ENCODE assay signal across 9 cellular contexts in genomic region chr3:184636774-184637316, GRCh38.
DNase-seq lines count a peak whose midpoint lies in the region; ATAC-seq and TF ChIP-seq lines count a peak whose summit lies in the region.
"Had no signal": no experiment of that assay in that cellular context is flagged by ENCODE, and none has a peak within 500 bp of the region (broad histone marks: within the 10 kb centered on the region; RNA-seq: fewer than 3 reads in every experiment).

No MANE protein-coding gene starts in this region.

- DNase-seq in NCI-H2107 treated with DMSO at 0.1 percent for 48 hours (lab: John Stamatoyannopoulos, UW; ENCODE audit: unreplicated experiment) (peak; percentile 18), NCI-H2107 (lab: John Stamatoyannopoulos, UW) (no peak), fibroblast of mammary gland (ENCODE audit: low read depth) (peak; percentile 44), right lobe of liver (no peak), left ventricle myocardium inferior (no peak)
- peak; percentile 79 for DNase-seq in activated CD4-positive, alpha-beta T cell treated with anti-CD3 and anti-CD28 coated beads, Interleukin-2, amount 10 ng/mL, durations not matched to agents 24 days and 14 days
- DNase-seq in stimulated activated CD8-positive, alpha-beta memory T cell treated with anti-CD3 and anti-CD28 coated beads, Interleukin-4, amount 100 ng/mL, for 48 hours: peak; percentile 53
- DNase-seq: naive B cell had no signal

- no peaks in the 10 kb centered on the region for H3K36me3 Mint-ChIP-seq in activated CD4-positive, alpha-beta T cell treated with anti-CD3 and anti-CD28 coated beads, Interleukin-2, amount 10 ng/mL, durations not matched to agents 24 days and 14 days (ENCODE audit: low read depth)

- H3K36me3 ChIP-seq in right lobe of liver (no peaks in the 10 kb centered on the region), left ventricle myocardium inferior (no peaks in the 10 kb centered on the region)

- H3K27ac Mint-ChIP-seq in activated CD4-positive, alpha-beta T cell treated with anti-CD3 and anti-CD28 coated beads, Interleukin-2, amount 10 ng/mL, durations not matched to agents 24 days and 14 days: no peak overlapping the region

- peaks cover 5% of the 10 kb centered on the region for H3K4me1 Mint-ChIP-seq in activated CD4-positive, alpha-beta T cell treated with anti-CD3 and anti-CD28 coated beads, Interleukin-2, amount 10 ng/mL, durations not matched to agents 24 days and 14 days

- TF ChIP-seq CTCF in fibroblast of mammary gland (conservative IDR thresholded peaks at IDR 0.05; ENCODE audit: control insufficient read depth, insufficient read depth, low read depth, low read length): no peak
- no peak for TF ChIP-seq CTCF in right lobe of liver (IDR thresholded peaks at IDR 0.05)
- TF ChIP-seq CTCF in left ventricle myocardium inferior (IDR thresholded peaks at IDR 0.05; ENCODE audit: borderline replicate concordance): no peak

- H3K27me3 ChIP-seq in right lobe of liver: no peaks in the 10 kb centered on the region
- no peaks in the 10 kb centered on the region for H3K27me3 ChIP-seq in left ventricle myocardium inferior (ENCODE audit: low read depth)

- H3K4me3 ChIP-seq in fibroblast of mammary gland (ENCODE audit: control insufficient read depth, low read depth, low read length) (no peak overlapping the region), right lobe of liver (no peak overlapping the region), left ventricle myocardium inferior (no peak overlapping the region)

- ATAC-seq in HG02885 (IDR thresholded peaks at IDR 0.05; ENCODE audit: poor library complexity, unreplicated experiment) (no peak), right lobe of liver (no peak)

- intact Hi-C loops in activated CD4-positive, alpha-beta T cell treated with anti-CD3 and anti-CD28 coated beads, Interleukin-2, amount 10 ng/mL, durations not matched to agents 24 days and 14 days (cut with micrococcal nuclease): loop anchor here (1.0 kb wide), 4 partner anchors 20 to 175 kb away; partner anchors contain the start of genes EPHB3 and VPS8
- intact Hi-C loops in right lobe of liver (cut with DNase I): no loop called here
- intact Hi-C loops in left ventricle myocardium inferior (cut with micrococcal nuclease): no loop called here

- TF ChIP-seq POLR2A in right lobe of liver (IDR thresholded peaks at IDR 0.05): no peak

- no peaks in the 10 kb centered on the region for H3K9me3 Mint-ChIP-seq in activated CD4-positive, alpha-beta T cell treated with anti-CD3 and anti-CD28 coated beads, Interleukin-2, amount 10 ng/mL, durations not matched to agents 24 days and 14 days
- H3K9me3 Mint-ChIP-seq: naive B cell had no signal

- no peak overlapping the region for H3K4me3 Mint-ChIP-seq in activated CD4-positive, alpha-beta T cell treated with anti-CD3 and anti-CD28 coated beads, Interleukin-2, amount 10 ng/mL, durations not matched to agents 24 days and 14 days
- H3K4me3 Mint-ChIP-seq: naive B cell had no signal

- WGBS in right lobe of liver (ENCODE audit: insufficient coverage, low coverage, low lambda C conversion rate, missing lambda C conversion rate): 90% methylated on average over 2 of the region's 2 CpGs

- H3K4me1 ChIP-seq in right lobe of liver: no peaks in the 10 kb centered on the region
- H3K4me1 ChIP-seq in left ventricle myocardium inferior: peaks cover 28% of the 10 kb centered on the region

- H3K27ac ChIP-seq in right lobe of liver: no peak overlapping the region
- no peak overlapping the region for H3K27ac ChIP-seq in left ventricle myocardium inferior (replicated peaks)

- H3K27me3 Mint-ChIP-seq in activated CD4-positive, alpha-beta T cell treated with anti-CD3 and anti-CD28 coated beads, Interleukin-2, amount 10 ng/mL, durations not matched to agents 24 days and 14 days: peaks cover 2% of the 10 kb centered on the region

- no peaks in the 10 kb centered on the region for H3K9me3 ChIP-seq in right lobe of liver
- H3K9me3 ChIP-seq in left ventricle myocardium inferior (replicated peaks): no peaks in the 10 kb centered on the region

Comparison
In these comparisons a context has a peak if more than half of its experiments do, and no peak if none do; other contexts are left out.
1. DNase-seq: peak in NCI-H2107 treated with DMSO at 0.1 percent for 48 hours (single experiment), activated CD4-positive, alpha-beta T cell treated with anti-CD3 and anti-CD28 coated beads, Interleukin-2, amount 10 ng/mL, durations not matched to agents 24 days and 14 days (single experiment), fibroblast of mammary gland (single experiment) and stimulated activated CD8-positive, alpha-beta memory T cell treated with anti-CD3 and anti-CD28 coated beads, Interleukin-4, amount 100 ng/mL, for 48 hours (single experiment); none in NCI-H2107 (single experiment), right lobe of liver (0 of 3) and left ventricle myocardium inferior (single experiment).